ENCODE assay signal across 2 cellular contexts in the genomic region with DNA sequence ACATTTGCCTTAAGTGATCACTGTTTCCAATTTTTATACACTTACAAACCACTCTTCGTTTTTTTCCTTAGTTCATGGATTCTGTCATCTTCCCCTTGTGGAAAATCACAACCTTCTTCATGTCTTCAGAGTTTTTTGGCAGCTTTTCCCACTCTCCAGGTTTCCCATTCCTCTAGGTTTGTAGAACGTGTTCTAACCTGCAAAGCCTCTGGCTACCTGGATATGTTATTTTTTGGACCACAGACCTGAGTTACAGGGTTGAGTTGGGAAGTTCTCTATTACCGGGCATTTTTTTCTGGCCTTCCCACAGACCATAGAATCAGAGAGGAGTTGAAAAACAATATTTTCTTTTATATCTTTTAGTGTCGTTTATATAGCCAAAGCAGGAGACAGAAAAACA.
TF ChIP-seq lines count a peak whose summit lies in the region.

No MANE protein-coding gene starts in this region.

TF ChIP-seq in GM23338, 12 proteins besides CTCF, POLR2A, EP300 and RAD21:
- no peak for TF ChIP-seq EZH2phosphoT487 (IDR thresholded peaks at IDR 0.05; ENCODE audit: unreplicated experiment)
- no peak for TF ChIP-seq NANOG (IDR thresholded peaks at IDR 0.05; ENCODE audit: borderline replicate concordance)
- TF ChIP-seq POLR2AphosphoS5 (IDR thresholded peaks at IDR 0.05; ENCODE audit: low read depth), result no peak
- no peak for TF ChIP-seq JUNB (IDR thresholded peaks at IDR 0.05; ENCODE audit: unreplicated experiment)
- TF ChIP-seq, protein P1, sequence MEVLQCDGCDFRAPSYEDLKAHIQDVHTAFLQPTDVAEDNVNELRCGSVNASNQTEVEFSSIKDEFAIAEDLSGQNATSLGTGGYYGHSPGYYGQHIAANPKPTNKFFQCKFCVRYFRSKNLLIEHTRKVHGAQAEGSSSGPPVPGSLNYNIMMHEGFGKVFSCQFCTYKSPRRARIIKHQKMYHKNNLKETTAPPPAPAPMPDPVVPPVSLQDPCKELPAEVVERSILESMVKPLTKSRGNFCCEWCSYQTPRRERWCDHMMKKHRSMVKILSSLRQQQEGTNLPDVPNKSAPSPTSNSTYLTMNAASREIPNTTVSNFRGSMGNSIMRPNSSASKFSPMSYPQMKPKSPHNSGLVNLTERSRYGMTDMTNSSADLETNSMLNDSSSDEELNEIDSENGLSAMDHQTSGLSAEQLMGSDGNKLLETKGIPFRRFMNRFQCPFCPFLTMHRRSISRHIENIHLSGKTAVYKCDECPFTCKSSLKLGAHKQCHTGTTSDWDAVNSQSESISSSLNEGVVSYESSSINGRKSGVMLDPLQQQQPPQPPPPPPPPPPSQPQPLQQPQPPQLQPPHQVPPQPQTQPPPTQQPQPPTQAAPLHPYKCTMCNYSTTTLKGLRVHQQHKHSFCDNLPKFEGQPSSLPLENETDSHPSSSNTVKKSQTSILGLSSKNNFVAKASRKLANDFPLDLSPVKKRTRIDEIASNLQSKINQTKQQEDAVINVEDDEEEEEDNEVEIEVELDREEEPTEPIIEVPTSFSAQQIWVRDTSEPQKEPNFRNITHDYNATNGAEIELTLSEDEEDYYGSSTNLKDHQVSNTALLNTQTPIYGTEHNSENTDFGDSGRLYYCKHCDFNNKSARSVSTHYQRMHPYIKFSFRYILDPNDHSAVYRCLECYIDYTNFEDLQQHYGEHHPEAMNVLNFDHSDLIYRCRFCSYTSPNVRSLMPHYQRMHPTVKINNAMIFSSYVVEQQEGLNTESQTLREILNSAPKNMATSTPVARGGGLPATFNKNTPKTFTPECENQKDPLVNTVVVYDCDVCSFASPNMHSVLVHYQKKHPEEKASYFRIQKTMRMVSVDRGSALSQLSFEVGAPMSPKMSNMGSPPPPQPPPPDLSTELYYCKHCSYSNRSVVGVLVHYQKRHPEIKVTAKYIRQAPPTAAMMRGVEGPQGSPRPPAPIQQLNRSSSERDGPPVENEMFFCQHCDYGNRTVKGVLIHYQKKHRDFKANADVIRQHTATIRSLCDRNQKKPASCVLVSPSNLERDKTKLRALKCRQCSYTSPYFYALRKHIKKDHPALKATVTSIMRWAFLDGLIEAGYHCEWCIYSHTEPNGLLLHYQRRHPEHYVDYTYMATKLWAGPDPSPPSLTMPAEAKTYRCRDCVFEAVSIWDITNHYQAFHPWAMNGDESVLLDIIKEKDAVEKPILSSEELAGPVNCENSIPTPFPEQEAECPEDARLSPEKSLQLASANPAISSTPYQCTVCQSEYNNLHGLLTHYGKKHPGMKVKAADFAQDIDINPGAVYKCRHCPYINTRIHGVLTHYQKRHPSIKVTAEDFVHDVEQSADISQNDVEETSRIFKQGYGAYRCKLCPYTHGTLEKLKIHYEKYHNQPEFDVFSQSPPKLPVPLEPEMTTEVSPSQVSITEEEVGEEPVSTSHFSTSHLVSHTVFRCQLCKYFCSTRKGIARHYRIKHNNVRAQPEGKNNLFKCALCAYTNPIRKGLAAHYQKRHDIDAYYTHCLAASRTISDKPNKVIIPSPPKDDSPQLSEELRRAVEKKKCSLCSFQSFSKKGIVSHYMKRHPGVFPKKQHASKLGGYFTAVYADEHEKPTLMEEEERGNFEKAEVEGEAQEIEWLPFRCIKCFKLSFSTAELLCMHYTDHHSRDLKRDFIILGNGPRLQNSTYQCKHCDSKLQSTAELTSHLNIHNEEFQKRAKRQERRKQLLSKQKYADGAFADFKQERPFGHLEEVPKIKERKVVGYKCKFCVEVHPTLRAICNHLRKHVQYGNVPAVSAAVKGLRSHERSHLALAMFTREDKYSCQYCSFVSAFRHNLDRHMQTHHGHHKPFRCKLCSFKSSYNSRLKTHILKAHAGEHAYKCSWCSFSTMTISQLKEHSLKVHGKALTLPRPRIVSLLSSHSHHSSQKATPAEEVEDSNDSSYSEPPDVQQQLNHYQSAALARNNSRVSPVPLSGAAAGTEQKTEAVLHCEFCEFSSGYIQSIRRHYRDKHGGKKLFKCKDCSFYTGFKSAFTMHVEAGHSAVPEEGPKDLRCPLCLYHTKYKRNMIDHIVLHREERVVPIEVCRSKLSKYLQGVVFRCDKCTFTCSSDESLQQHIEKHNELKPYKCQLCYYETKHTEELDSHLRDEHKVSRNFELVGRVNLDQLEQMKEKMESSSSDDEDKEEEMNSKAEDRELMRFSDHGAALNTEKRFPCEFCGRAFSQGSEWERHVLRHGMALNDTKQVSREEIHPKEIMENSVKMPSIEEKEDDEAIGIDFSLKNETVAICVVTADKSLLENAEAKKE (CRISPR knock-in tag; IDR thresholded peaks at IDR 0.05), result no peak
- no peak for TF ChIP-seq CREB1 (CRISPR knock-in tag; IDR thresholded peaks at IDR 0.05; ENCODE audit: low read depth)
- no peak for TF ChIP-seq STAT1 (IDR thresholded peaks at IDR 0.05; ENCODE audit: unreplicated experiment)
- TF ChIP-seq, protein P2, sequence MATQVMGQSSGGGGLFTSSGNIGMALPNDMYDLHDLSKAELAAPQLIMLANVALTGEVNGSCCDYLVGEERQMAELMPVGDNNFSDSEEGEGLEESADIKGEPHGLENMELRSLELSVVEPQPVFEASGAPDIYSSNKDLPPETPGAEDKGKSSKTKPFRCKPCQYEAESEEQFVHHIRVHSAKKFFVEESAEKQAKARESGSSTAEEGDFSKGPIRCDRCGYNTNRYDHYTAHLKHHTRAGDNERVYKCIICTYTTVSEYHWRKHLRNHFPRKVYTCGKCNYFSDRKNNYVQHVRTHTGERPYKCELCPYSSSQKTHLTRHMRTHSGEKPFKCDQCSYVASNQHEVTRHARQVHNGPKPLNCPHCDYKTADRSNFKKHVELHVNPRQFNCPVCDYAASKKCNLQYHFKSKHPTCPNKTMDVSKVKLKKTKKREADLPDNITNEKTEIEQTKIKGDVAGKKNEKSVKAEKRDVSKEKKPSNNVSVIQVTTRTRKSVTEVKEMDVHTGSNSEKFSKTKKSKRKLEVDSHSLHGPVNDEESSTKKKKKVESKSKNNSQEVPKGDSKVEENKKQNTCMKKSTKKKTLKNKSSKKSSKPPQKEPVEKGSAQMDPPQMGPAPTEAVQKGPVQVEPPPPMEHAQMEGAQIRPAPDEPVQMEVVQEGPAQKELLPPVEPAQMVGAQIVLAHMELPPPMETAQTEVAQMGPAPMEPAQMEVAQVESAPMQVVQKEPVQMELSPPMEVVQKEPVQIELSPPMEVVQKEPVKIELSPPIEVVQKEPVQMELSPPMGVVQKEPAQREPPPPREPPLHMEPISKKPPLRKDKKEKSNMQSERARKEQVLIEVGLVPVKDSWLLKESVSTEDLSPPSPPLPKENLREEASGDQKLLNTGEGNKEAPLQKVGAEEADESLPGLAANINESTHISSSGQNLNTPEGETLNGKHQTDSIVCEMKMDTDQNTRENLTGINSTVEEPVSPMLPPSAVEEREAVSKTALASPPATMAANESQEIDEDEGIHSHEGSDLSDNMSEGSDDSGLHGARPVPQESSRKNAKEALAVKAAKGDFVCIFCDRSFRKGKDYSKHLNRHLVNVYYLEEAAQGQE (IDR thresholded peaks at IDR 0.05; ENCODE audit: unreplicated experiment), result no peak

TF ChIP-seq in H1, 55 proteins besides CTCF, POLR2A, EP300 and RAD21:
- TF ChIP-seq, protein P3, sequence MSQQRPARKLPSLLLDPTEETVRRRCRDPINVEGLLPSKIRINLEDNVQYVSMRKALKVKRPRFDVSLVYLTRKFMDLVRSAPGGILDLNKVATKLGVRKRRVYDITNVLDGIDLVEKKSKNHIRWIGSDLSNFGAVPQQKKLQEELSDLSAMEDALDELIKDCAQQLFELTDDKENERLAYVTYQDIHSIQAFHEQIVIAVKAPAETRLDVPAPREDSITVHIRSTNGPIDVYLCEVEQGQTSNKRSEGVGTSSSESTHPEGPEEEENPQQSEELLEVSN (IDR thresholded peaks at IDR 0.05), result no peak
- no peak for TF ChIP-seq PHF8 (conservative IDR thresholded peaks at IDR 0.05; ENCODE audit: low read depth, low read length)
- TF ChIP-seq, protein P4, sequence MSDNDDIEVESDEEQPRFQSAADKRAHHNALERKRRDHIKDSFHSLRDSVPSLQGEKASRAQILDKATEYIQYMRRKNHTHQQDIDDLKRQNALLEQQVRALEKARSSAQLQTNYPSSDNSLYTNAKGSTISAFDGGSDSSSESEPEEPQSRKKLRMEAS (IDR thresholded peaks at IDR 0.05), result no peak
- TF ChIP-seq SP1 (IDR thresholded peaks at IDR 0.05; ENCODE audit: low read depth, low read length), result no peak
- no peak for TF ChIP-seq TCF12 (IDR thresholded peaks at IDR 0.05; ENCODE audit: low read depth, low read length)
- TF ChIP-seq CEBPB (IDR thresholded peaks at IDR 0.05; ENCODE audit: low read depth, low read length), result no peak
- no peak for TF ChIP-seq CBX8 (IDR thresholded peaks at IDR 0.05; ENCODE audit: borderline replicate concordance, low read depth, low read length)
- no peak for TF ChIP-seq RNF2 (IDR thresholded peaks at IDR 0.05; ENCODE audit: borderline replicate concordance, low read depth, low read length, missing control alignments, poor library complexity, severe bottlenecking)
